In genomic region chr13:114328034-114328433, GRCh38 we compare ENCODE assay signal across 15 cellular contexts. TPM values are rescaled to one million over a fixed set of nuclear protein-coding genes. Genes with fewer than 3 reads are reported as not detected.
DNase-seq lines count a peak whose midpoint lies in the region; ATAC-seq and TF ChIP-seq lines count a peak whose summit lies in the region.
"Had no signal": no experiment of that assay in that cellular context is flagged by ENCODE, and none has a peak within 500 bp of the region (broad histone marks: within the 10 kb centered on the region; RNA-seq: fewer than 3 reads in every experiment).

No MANE protein-coding gene starts in this region.

- H3K4me3 Mint-ChIP-seq in T-helper 1 cell treated with Interleukin-12 subunit alpha and Interleukin-12 subunit beta and Interleukin-4 antibody, amounts not matched to agents 30 μg/mL and 1 μg/mL, for 36 hours, result no peak overlapping the region
- H3K4me3 Mint-ChIP-seq in dendritic cell treated with granulocyte-macrophage colony-stimulating factor and Interleukin-4, amounts not matched to agents 40 ng/mL and 50 ng/mL, for 4 days, result no peak overlapping the region
- no peak overlapping the region for H3K4me3 Mint-ChIP-seq in nephron progenitor cell

- WGBS in right cardiac atrium, result 82% methylated on average over 6 of the region's 6 CpGs

- H3K27ac ChIP-seq in HUES6 (ENCODE audit: low read depth, low read length) (no peak overlapping the region), right cardiac atrium (ENCODE audit: low read length) (no peak overlapping the region)
- H3K27ac ChIP-seq: 22Rv1 had no signal

- H3K4me1 ChIP-seq in HUES6 (ENCODE audit: control insufficient read depth, insufficient read depth, low read length) (peaks cover 8% of the 10 kb centered on the region; the same call in 1 of the 2 replicates), right cardiac atrium (ENCODE audit: control insufficient read depth, insufficient read depth, low read length) (no peaks in the 10 kb centered on the region)

- no peak overlapping the region for H3K4me3 ChIP-seq in HUES6 (ENCODE audit: low read depth, low read length)
- H3K4me3 ChIP-seq in right cardiac atrium (ENCODE audit: low read length), result no peak overlapping the region

- H3K4me1 Mint-ChIP-seq in T-helper 1 cell treated with Interleukin-12 subunit alpha and Interleukin-12 subunit beta and Interleukin-4 antibody, amounts not matched to agents 30 μg/mL and 1 μg/mL, for 36 hours (ENCODE audit: low read depth), result peaks cover 18% of the 10 kb centered on the region
- peaks cover 33% of the 10 kb centered on the region for H3K4me1 Mint-ChIP-seq in dendritic cell treated with granulocyte-macrophage colony-stimulating factor and Interleukin-4, amounts not matched to agents 40 ng/mL and 50 ng/mL, for 4 days (ENCODE audit: low read depth)
- no peaks in the 10 kb centered on the region for H3K4me1 Mint-ChIP-seq in nephron progenitor cell

- no peak for TF ChIP-seq CTCF in nephron progenitor cell (IDR thresholded peaks at IDR 0.05)

- H3K9me3 Mint-ChIP-seq in T-helper 1 cell treated with Interleukin-12 subunit alpha and Interleukin-12 subunit beta and Interleukin-4 antibody, amounts not matched to agents 30 μg/mL and 1 μg/mL, for 36 hours, result no peaks in the 10 kb centered on the region
- H3K9me3 Mint-ChIP-seq in dendritic cell treated with granulocyte-macrophage colony-stimulating factor and Interleukin-4, amounts not matched to agents 40 ng/mL and 50 ng/mL, for 4 days, result peaks cover 8% of the 10 kb centered on the region
- peaks cover 6% of the 10 kb centered on the region for H3K9me3 Mint-ChIP-seq in nephron progenitor cell

- intact Hi-C loops in dendritic cell treated with granulocyte-macrophage colony-stimulating factor and Interleukin-4, amounts not matched to agents 40 ng/mL and 50 ng/mL, for 4 days (cut with micrococcal nuclease), result no loop called here
- intact Hi-C loops in right cardiac atrium (cut with DNase I), result no loop called here

- ATAC-seq in GM21526 (IDR thresholded peaks at IDR 0.05; ENCODE audit: low FRiP score, unreplicated experiment) (no peak), right cardiac atrium (no peak)
- ATAC-seq: Panc1, Right ventricle myocardium inferior had no signal

- H3K27me3 Mint-ChIP-seq in T-helper 1 cell treated with Interleukin-12 subunit alpha and Interleukin-12 subunit beta and Interleukin-4 antibody, amounts not matched to agents 30 μg/mL and 1 μg/mL, for 36 hours (ENCODE audit: low read depth), result no peaks in the 10 kb centered on the region
- no peaks in the 10 kb centered on the region for H3K27me3 Mint-ChIP-seq in dendritic cell treated with granulocyte-macrophage colony-stimulating factor and Interleukin-4, amounts not matched to agents 40 ng/mL and 50 ng/mL, for 4 days
- H3K27me3 Mint-ChIP-seq in nephron progenitor cell (ENCODE audit: low read depth, poor library complexity), result no peaks in the 10 kb centered on the region

- H3K27me3 ChIP-seq in HUES6 (ENCODE audit: control insufficient read depth, insufficient read depth, low read length) (no peaks in the 10 kb centered on the region), right cardiac atrium (ENCODE audit: control insufficient read depth, insufficient read depth) (no peaks in the 10 kb centered on the region)

- peak overlapping the region; percentile 50 for H3K27ac Mint-ChIP-seq in T-helper 1 cell treated with Interleukin-12 subunit alpha and Interleukin-12 subunit beta and Interleukin-4 antibody, amounts not matched to agents 30 μg/mL and 1 μg/mL, for 36 hours
- H3K27ac Mint-ChIP-seq in dendritic cell treated with granulocyte-macrophage colony-stimulating factor and Interleukin-4, amounts not matched to agents 40 ng/mL and 50 ng/mL, for 4 days, result peak overlapping the region; percentile 24
- H3K27ac Mint-ChIP-seq in nephron progenitor cell, result peak overlapping the region; percentile 87

- DNase-seq in T-helper 1 cell (no peak), nephron progenitor cell (no peak), HCEC 1CT (no peak), right cardiac atrium (no peak)
- DNase-seq: H7, NCI-H1048, NCI-H1694 treated with DMSO at 0.1 percent for 48 hours, NCI-H446 had no signal

- peaks cover 43% of the 10 kb centered on the region for H3K36me3 ChIP-seq in HUES6 (ENCODE audit: control insufficient read depth, insufficient read depth, low read length)

- H3K9me3 ChIP-seq in HUES6 (ENCODE audit: control insufficient read depth, insufficient read depth, low read depth, low read length) (no peaks in the 10 kb centered on the region), right cardiac atrium (ENCODE audit: control insufficient read depth, low read length) (no peaks in the 10 kb centered on the region)

- H3K36me3 Mint-ChIP-seq in T-helper 1 cell treated with Interleukin-12 subunit alpha and Interleukin-12 subunit beta and Interleukin-4 antibody, amounts not matched to agents 30 μg/mL and 1 μg/mL, for 36 hours (ENCODE audit: low read depth), result peaks cover 34% of the 10 kb centered on the region
- peaks cover 54% of the 10 kb centered on the region for H3K36me3 Mint-ChIP-seq in dendritic cell treated with granulocyte-macrophage colony-stimulating factor and Interleukin-4, amounts not matched to agents 40 ng/mL and 50 ng/mL, for 4 days (ENCODE audit: low read depth)
- peaks cover 67% of the 10 kb centered on the region for H3K36me3 Mint-ChIP-seq in nephron progenitor cell (ENCODE audit: low read depth)

- H3K9ac ChIP-seq in HUES6 (ENCODE audit: low read length), result peak overlapping the region; percentile 24

RNA-seq across cellular contexts. Expression of gene CHAMP1, which starts 13.7 kb away (rescaled TPM):
- 10 to 100 TPM; 10.7 to 12.8 (median 12.6) TPM for total RNA-seq in right cardiac atrium
- polyA plus RNA-seq in right cardiac atrium, result 5.2 TPM

RNA-seq across cellular contexts. Expression of gene UPF3A, which starts 46.6 kb away (rescaled TPM):
- total RNA-seq in right cardiac atrium, result 10 to 100 TPM; 25.3 to 28.2 (median 26.5) TPM
- 36.3 TPM for polyA plus RNA-seq in right cardiac atrium

Comparison
In these comparisons a context has a peak if more than half of its experiments do, and no peak if none do; other contexts are left out.
1. H3K27ac Mint-ChIP-seq: peak in every context shown above with its lines; median percentile 87 in nephron progenitor cell; 50 in T-helper 1 cell treated with Interleukin-12 subunit alpha and Interleukin-12 subunit beta and Interleukin-4 antibody, amounts not matched to agents 30 μg/mL and 1 μg/mL, for 36 hours; 24 in dendritic cell treated with granulocyte-macrophage colony-stimulating factor and Interleukin-4, amounts not matched to agents 40 ng/mL and 50 ng/mL, for 4 days.